1 cellular context compared by ENCODE assay signal in the genomic region with DNA sequence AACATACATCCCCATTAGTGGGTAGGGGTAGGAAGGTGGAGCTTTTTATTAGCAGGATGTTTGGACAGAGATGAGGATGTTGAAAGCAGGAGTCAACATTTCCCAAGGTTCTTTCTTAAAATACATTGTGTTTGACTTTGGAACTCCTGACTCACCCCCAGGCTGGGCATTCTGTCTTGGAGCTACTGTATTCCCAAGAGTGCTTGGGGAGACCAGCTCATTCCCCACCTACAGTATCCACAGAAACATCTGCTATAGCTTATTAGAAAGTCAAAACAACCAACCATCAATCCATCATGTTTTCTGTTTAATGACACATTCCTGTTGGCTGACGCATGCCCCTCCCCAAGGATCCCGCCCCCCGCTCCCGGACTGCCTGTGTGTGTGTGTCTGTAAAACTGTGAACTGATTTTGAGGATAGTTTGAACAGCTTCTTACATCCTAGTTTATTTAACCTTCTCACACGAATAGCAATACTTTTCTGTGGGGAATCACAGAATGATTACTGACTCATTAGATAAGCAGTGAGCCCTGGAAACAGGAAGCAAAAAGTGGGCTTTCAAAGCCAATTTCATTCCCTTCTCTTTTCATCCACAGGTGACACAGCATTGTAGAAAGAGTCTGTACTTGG.
A peak's percentile ranks its signal among the peaks of the same experiment; 100 is the strongest.
TF ChIP-seq lines count a peak whose summit lies in the region.

No MANE protein-coding gene starts in this region.

TF ChIP-seq in A549, 52 proteins besides CTCF, POLR2A, EP300 and RAD21 (continued from another document):
- TF ChIP-seq SMC3 (IDR thresholded peaks at IDR 0.05) (peak; percentile 58), MAX (IDR thresholded peaks at IDR 0.05) (peak; percentile 72)
- TF ChIP-seq, protein P1, sequence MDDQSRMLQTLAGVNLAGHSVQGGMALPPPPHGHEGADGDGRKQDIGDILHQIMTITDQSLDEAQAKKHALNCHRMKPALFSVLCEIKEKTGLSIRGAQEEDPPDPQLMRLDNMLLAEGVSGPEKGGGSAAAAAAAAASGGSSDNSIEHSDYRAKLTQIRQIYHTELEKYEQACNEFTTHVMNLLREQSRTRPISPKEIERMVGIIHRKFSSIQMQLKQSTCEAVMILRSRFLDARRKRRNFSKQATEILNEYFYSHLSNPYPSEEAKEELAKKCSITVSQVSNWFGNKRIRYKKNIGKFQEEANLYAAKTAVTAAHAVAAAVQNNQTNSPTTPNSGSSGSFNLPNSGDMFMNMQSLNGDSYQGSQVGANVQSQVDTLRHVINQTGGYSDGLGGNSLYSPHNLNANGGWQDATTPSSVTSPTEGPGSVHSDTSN (IDR thresholded peaks at IDR 0.05) = peak; percentile 88
